Comparison of ENCODE assay signal across 10 cellular contexts in genomic region chr2:113896791-113897190, GRCh38. TPM values are rescaled to one million over a fixed set of nuclear protein-coding genes. Genes with fewer than 3 reads are reported as not detected.
DNase-seq lines count a peak whose midpoint lies in the region; ATAC-seq and TF ChIP-seq lines count a peak whose summit lies in the region.
"Had no signal": no experiment of that assay in that cellular context is flagged by ENCODE, and none has a peak within 500 bp of the region (broad histone marks: within the 10 kb centered on the region; RNA-seq: fewer than 3 reads in every experiment).

No MANE protein-coding gene starts in this region.

- TF ChIP-seq CTCF in DOHH2 (IDR thresholded peaks at IDR 0.05; ENCODE audit: low read depth, low read length, poor library complexity, severe bottlenecking) (no peak), neutrophil (IDR thresholded peaks at IDR 0.05) (no peak)

- peak overlapping the region; percentile 47 to 91 (median 86) for H3K4me3 Mint-ChIP-seq in IgD-negative memory B cell

- peak; percentile 43 for DNase-seq in dermis blood vessel endothelial cell
- DNase-seq: NCI-H2081, right lobe of liver, T1000 had no signal

- H3K36me3 Mint-ChIP-seq in IgD-negative memory B cell: peaks cover 1% of the 10 kb centered on the region

- H3K36me3 ChIP-seq in DOHH2 (ENCODE audit: control insufficient read depth, low read length): peaks cover 88% of the 10 kb centered on the region
- peaks cover 14% of the 10 kb centered on the region for H3K36me3 ChIP-seq in neutrophil
- H3K36me3 ChIP-seq: right lobe of liver had no signal

- peak overlapping the region; percentile 28 for H3K4me3 ChIP-seq in DOHH2 (ENCODE audit: low read length)
- peak overlapping the region in 1 of 2 experiments; percentile 98 for H3K4me3 ChIP-seq in neutrophil (ENCODE audit: low read depth in 1 of 2, low read length in 1 of 2)
- H3K4me3 ChIP-seq: right lobe of liver had no signal

- H3K27me3 Mint-ChIP-seq in IgD-negative memory B cell: no peaks in the 10 kb centered on the region

- peak overlapping the region; percentile 81 for H3K4me2 ChIP-seq in DOHH2 (ENCODE audit: low read length)

- H3K27ac ChIP-seq in DOHH2 (ENCODE audit: low read depth, low read length) (no peak overlapping the region), neutrophil (peak overlapping the region; percentile 100)
- H3K27ac ChIP-seq: right lobe of liver had no signal

- H3K4me1 Mint-ChIP-seq in IgD-negative memory B cell: peaks cover 78 to 92% (median 87%) of the 10 kb centered on the region in 3 donors

- no peaks in the 10 kb centered on the region for H3K27me3 ChIP-seq in DOHH2 (ENCODE audit: control insufficient read depth, low read length)
- no peaks in the 10 kb centered on the region for H3K27me3 ChIP-seq in neutrophil
- H3K27me3 ChIP-seq: right lobe of liver had no signal

- no peaks in the 10 kb centered on the region for H3K9me2 ChIP-seq in DOHH2 (replicated peaks; ENCODE audit: control insufficient read depth, low read length)

- ATAC-seq in GM18870 (IDR thresholded peaks at IDR 0.05; ENCODE audit: unreplicated experiment): no peak
- no peak for ATAC-seq in esophagus mucosa
- ATAC-seq in HG03196 (IDR thresholded peaks at IDR 0.05; ENCODE audit: unreplicated experiment): no peak
- ATAC-seq: right lobe of liver had no signal

- H3K4me1 ChIP-seq in DOHH2 (ENCODE audit: control insufficient read depth, low read length) (peaks cover 100% of the 10 kb centered on the region), neutrophil (ENCODE audit: control insufficient read depth in 1 of 2, insufficient read depth in 1 of 2, low read depth in 1 of 2, low read length in 1 of 2) (peaks cover 100% of the 10 kb centered on the region in 2 experiments)

- H3K79me2 ChIP-seq in DOHH2 (ENCODE audit: control insufficient read depth, low read length): peaks cover 100% of the 10 kb centered on the region

- peaks cover 56% of the 10 kb centered on the region for H4K20me1 ChIP-seq in DOHH2 (ENCODE audit: control insufficient read depth, insufficient read depth, low read depth, low read length)

- H3K9me3 ChIP-seq in DOHH2 (ENCODE audit: control insufficient read depth, insufficient read depth, low read length) (no peaks in the 10 kb centered on the region), neutrophil (no peaks in the 10 kb centered on the region)
- H3K9me3 ChIP-seq: right lobe of liver had no signal

- H3K27ac Mint-ChIP-seq in IgD-negative memory B cell: peak overlapping the region; percentile 60 to 95 (median 66)

- 0 out of 2 replicates have a peak, but pooled peaks cover 2% of the 10 kb centered on the region for H3F3A ChIP-seq in DOHH2 (ENCODE audit: control insufficient read depth, insufficient read depth)

- no peaks in the 10 kb centered on the region for H3K9me3 Mint-ChIP-seq in IgD-negative memory B cell

RNA-seq across cellular contexts. Expression of gene ACTR3, which starts 6.9 kb away (rescaled TPM):
- polyA plus RNA-seq in IgD-negative memory B cell: 432 TPM
- total RNA-seq in dermis blood vessel endothelial cell: 248 and 408 TPM in 2 replicates
- total RNA-seq in esophagus mucosa: 295 TPM
